In genomic region chr10:59036311-59037017, GRCh38 we compare ENCODE assay signal across 1 cellular context.
TF ChIP-seq lines count a peak whose summit lies in the region.

No MANE protein-coding gene starts in this region.

TF ChIP-seq in GM23338, 12 proteins besides CTCF, POLR2A, EP300 and RAD21 (continued from another document):
- TF ChIP-seq ZNF462 (CRISPR knock-in tag; IDR thresholded peaks at IDR 0.05), result no peak
- no peak for TF ChIP-seq ZNF114 (CRISPR knock-in tag; IDR thresholded peaks at IDR 0.05)
- no peak for TF ChIP-seq CREB1 (CRISPR knock-in tag; IDR thresholded peaks at IDR 0.05; ENCODE audit: low read depth)
- no peak for TF ChIP-seq STAT1 (IDR thresholded peaks at IDR 0.05; ENCODE audit: unreplicated experiment)
- no peak for TF ChIP-seq POLR2AphosphoS5 (IDR thresholded peaks at IDR 0.05; ENCODE audit: low read depth)
- no peak for TF ChIP-seq EZH2phosphoT487 (IDR thresholded peaks at IDR 0.05; ENCODE audit: unreplicated experiment)
- no peak for TF ChIP-seq NANOG (IDR thresholded peaks at IDR 0.05; ENCODE audit: borderline replicate concordance)
- no peak for TF ChIP-seq EZH2 (IDR thresholded peaks at IDR 0.05; ENCODE audit: low read depth, unreplicated experiment)
- TF ChIP-seq ETS1 (IDR thresholded peaks at IDR 0.05), result no peak
- TF ChIP-seq ZNF331 (CRISPR knock-in tag; IDR thresholded peaks at IDR 0.05; ENCODE audit: low read depth), result no peak
